In genomic region chr7:56003749-56004148, GRCh38 we compare ENCODE assay signal across 28 cellular contexts.
"Had no signal": no experiment of that assay in that cellular context is flagged by ENCODE, and none has a peak within 500 bp of the region (broad histone marks: within the 10 kb centered on the region; RNA-seq: fewer than 3 reads in every experiment).

No MANE protein-coding gene starts in this region.

- ATAC-seq: naive thymus-derived CD4-positive, alpha-beta T cell; natural killer cell; psoas muscle; right cardiac atrium; sciatic nerve; stimulated activated memory B cell treated with anti-CD40 and anti-IgM and Interleukin-4, amounts not matched to agents 10 μg/mL and 1 μg/mL and 100 μg/mL, for 72 hours; stimulated activated naive CD8-positive, alpha-beta T cell treated with anti-CD3 and anti-CD28 coated beads, Interleukin-15, amount 100 ng/mL, for 72 hours; stimulated activated naive CD8-positive, alpha-beta T cell treated with anti-CD3 and anti-CD28 coated beads, Interleukin-15, Interleukin-2, amounts not matched to agents 100 U/mL and 50 U/mL, for 24 hours; upper lobe of right lung had no signal

- H3K27me3 ChIP-seq: neural progenitor cell, ovary, spleen, suprapubic skin, testis, tibial artery, transverse colon, upper lobe of right lung, uterus had no signal

- H3K27ac ChIP-seq: neural progenitor cell, ovary, parathyroid adenoma, psoas muscle, skin epidermis, spleen, suprapubic skin, testis, tibial artery, transverse colon, upper lobe of right lung, uterus had no signal

- H3K4me3 ChIP-seq: neural progenitor cell, ovary, psoas muscle, skin epidermis, smooth muscle cell, spleen, suprapubic skin, testis, tibial artery, transverse colon, upper lobe of right lung, uterus had no signal

- DNase-seq: naive thymus-derived CD4-positive, alpha-beta T cell; natural killer cell; occipital lobe; ovary; psoas muscle; right cardiac atrium; spleen; stimulated activated CD4-positive, alpha-beta T cell treated with anti-CD3 and anti-CD28 coated beads, Interleukin-12 subunit alpha, Interleukin-12 subunit beta, amount 100 ng/mL, for 4 hours; stimulated activated CD4-positive, alpha-beta T cell treated with anti-CD3 and anti-CD28 coated beads, Interleukin-1b, Interleukin-23, amount 100 ng/mL, for 48 hours; stimulated activated CD4-positive, alpha-beta T cell treated with anti-CD3 and anti-CD28 coated beads, Interleukin-4, amount 100 ng/mL, for 1 hour; stimulated activated CD4-positive, alpha-beta T cell treated with anti-CD3 and anti-CD28 coated beads, Interleukin-4, amount 100 ng/mL, for 4 hours; stimulated activated CD8-positive, alpha-beta memory T cell treated with anti-CD3 and anti-CD28 coated beads, Interleukin-4, amount 100 ng/mL, for 48 hours; stimulated activated naive CD4-positive, alpha-beta T cell; stimulated activated naive CD8-positive, alpha-beta T cell treated with anti-CD3 and anti-CD28 coated beads, Interleukin-15, amount 100 ng/mL, for 72 hours; stimulated activated naive CD8-positive, alpha-beta T cell treated with anti-CD3 and anti-CD28 coated beads, Interleukin-15, Interleukin-2, amounts not matched to agents 100 U/mL and 50 U/mL, for 24 hours; substantia nigra; testis; tibial artery; transverse colon; upper lobe of right lung; uterus had no signal

- H2AFZ ChIP-seq: neural progenitor cell, parathyroid adenoma had no signal

- H3K4me2 ChIP-seq: neural progenitor cell, smooth muscle cell had no signal

- H3K4me1 ChIP-seq: neural progenitor cell, parathyroid adenoma, psoas muscle, suprapubic skin, tibial artery, transverse colon, upper lobe of right lung, uterus had no signal

- H3K36me3 ChIP-seq: neural progenitor cell, ovary, uterus had no signal

- H3K9ac ChIP-seq: neural progenitor cell, parathyroid adenoma had no signal

- H3K79me2 ChIP-seq: parathyroid adenoma had no signal

- H3K9me3 ChIP-seq: ovary, psoas muscle, spleen, suprapubic skin, testis, tibial artery, transverse colon, upper lobe of right lung, uterus had no signal
